19 cellular contexts compared by ENCODE assay signal in genomic region chr3:119918992-119919933, GRCh38.
DNase-seq lines count a peak whose midpoint lies in the region; ATAC-seq, FAIRE-seq and TF ChIP-seq lines count a peak whose summit lies in the region.
"Had no signal": no experiment of that assay in that cellular context is flagged by ENCODE, and none has a peak within 500 bp of the region (broad histone marks: within the 10 kb centered on the region; RNA-seq: fewer than 3 reads in every experiment).

No MANE protein-coding gene starts in this region.

- H3K27ac ChIP-seq in RWPE2 (ENCODE audit: poor library complexity, severe bottlenecking) (no peak overlapping the region), aorta (ENCODE audit: low read depth in 1 of 2, low read length in 2 of 2) (no peak overlapping the region)
- H3K27ac ChIP-seq: ascending aorta, heart right ventricle, neural progenitor cell, right atrium auricular region, VCaP had no signal

- H3K4me1 ChIP-seq in RWPE2 (ENCODE audit: insufficient read depth, poor library complexity, severe bottlenecking) (peaks cover 5% of the 10 kb centered on the region), aorta (ENCODE audit: control insufficient read depth in 1 of 2, insufficient read depth in 2 of 2, low read length in 2 of 2) (no peaks in the 10 kb centered on the region)
- H3K4me1 ChIP-seq: ascending aorta had no signal

- no peaks in the 10 kb centered on the region for H3K27me3 ChIP-seq in RWPE2 (ENCODE audit: insufficient read depth, poor library complexity, severe bottlenecking)
- H3K27me3 ChIP-seq in aorta (ENCODE audit: control insufficient read depth in 1 of 2, insufficient read depth in 2 of 2, low read length in 1 of 2) = no peaks in the 10 kb centered on the region
- H3K27me3 ChIP-seq: ascending aorta, heart right ventricle, neural progenitor cell, right atrium auricular region had no signal

- in situ Hi-C loops in ACHN (cut with HindIII; ENCODE audit: low pct_ligation_motif_present, low pct_unique_long_range_greater_than_20kb, low sequenced_read_pairs) = no loop called here

- 91 to 93% methylated on average over 6 of the region's 6 CpGs for WGBS in aorta, 2 donors

- intact Hi-C loops in aorta (cut with DNase I) = no loop called here

- no peak for TF ChIP-seq CTCF in RWPE2 (IDR thresholded peaks at IDR 0.05; ENCODE audit: poor library complexity, severe bottlenecking)
- TF ChIP-seq CTCF in fibroblast of the aortic adventitia (IDR thresholded peaks at IDR 0.05; ENCODE audit: insufficient read depth, low read length) = no peak

- ATAC-seq in RWPE2 (ENCODE audit: low read depth) = 0 out of 3 replicates have a peak, but pooled peaks have one; percentile 16
- ATAC-seq in HG02981 (IDR thresholded peaks at IDR 0.05; ENCODE audit: unreplicated experiment) = no peak
- ATAC-seq in aorta (ENCODE audit: low FRiP score) = no peak
- ATAC-seq: heart right ventricle had no signal

- peak; percentile 40 for FAIRE-seq in G401.6 (lab: Jason Lieb, UNC)
- FAIRE-seq: keratinocyte had no signal

- DNase-seq in ACHN = peak; percentile 6
- DNase-seq in RWPE2 (ENCODE audit: low spot score) = no peak
- DNase-seq in fibroblast of the aortic adventitia (ENCODE audit: low read depth) = peak; percentile 8
- DNase-seq in aorta = no peak
- no peak for DNase-seq in SHP77 (lab: John Stamatoyannopoulos, UW)
- no peak for DNase-seq in activated CD4-positive, alpha-beta T cell treated with anti-CD3 and anti-CD28 coated beads for 4 hours
- DNase-seq: activated gamma-delta T cell treated with Interleukin-2 at 50 U/mL for 16 hours, cortex of kidney, heart right ventricle, NCI-H1048, NCI-H2081 treated with DMSO at 0.1 percent for 48 hours, NCI-H524 had no signal

- H3K36me3 ChIP-seq in RWPE2 (ENCODE audit: low read depth) (peaks cover 85% of the 10 kb centered on the region), aorta (ENCODE audit: control insufficient read depth in 1 of 2, insufficient read depth in 2 of 2, low read length in 1 of 2) (no peaks in the 10 kb centered on the region)

- H3K4me3 ChIP-seq in RWPE2 (ENCODE audit: severe bottlenecking) = no peak overlapping the region
- H3K4me3 ChIP-seq in fibroblast of the aortic adventitia (ENCODE audit: low read depth, low read length) = no peak overlapping the region
- no peak overlapping the region for H3K4me3 ChIP-seq in aorta (ENCODE audit: low read length in 2 of 2)
- H3K4me3 ChIP-seq: ascending aorta, heart right ventricle, neural progenitor cell, right atrium auricular region had no signal

- H3K9me3 ChIP-seq in RWPE2 (ENCODE audit: severe bottlenecking) = no peaks in the 10 kb centered on the region
- H3K9me3 ChIP-seq in aorta (ENCODE audit: control insufficient read depth, low read length) = no peaks in the 10 kb centered on the region
- H3K9me3 ChIP-seq: ascending aorta had no signal

Comparison
In these comparisons a context has a peak if more than half of its experiments do, and no peak if none do; other contexts are left out.
1. DNase-seq: peak in ACHN (single experiment) and fibroblast of the aortic adventitia (single experiment); none in RWPE2 (single experiment), aorta (0 of 2), SHP77 (0 of 2) and activated CD4-positive, alpha-beta T cell treated with anti-CD3 and anti-CD28 coated beads for 4 hours (0 of 2).